Comparison of ENCODE assay signal across 7 cellular contexts in genomic region chr3:112404924-112405549, GRCh38.
A peak's percentile ranks its signal among the peaks of the same experiment; 100 is the strongest.
DNase-seq lines count a peak whose midpoint lies in the region; ATAC-seq, FAIRE-seq and TF ChIP-seq lines count a peak whose summit lies in the region.
"Not testable (repeated sequence)": the region's sequence is repeated elsewhere in the genome, so short reads cannot be mapped to it uniquely, and the experiment has no call there.

No MANE protein-coding gene starts in this region.

- H3K4me1 Mint-ChIP-seq in H9, result peaks cover 52 to 77% of the 10 kb centered on the region in 2 experiments
- peaks cover 18% of the 10 kb centered on the region for H3K4me1 Mint-ChIP-seq in activated T-helper 17 cell treated with anti-CD3 and anti-CD28 coated beads, Interleukin-2, amount 50 U/mL, for 72 hours
- H3K4me1 Mint-ChIP-seq in endodermal cell, result peaks cover 65% of the 10 kb centered on the region
- H3K4me1 Mint-ChIP-seq in stimulated activated memory B cell treated with anti-CD40 and anti-IgM and Interleukin-4, amounts not matched to agents 10 μg/mL and 1 μg/mL and 100 μg/mL, for 72 hours, result peaks cover 31% of the 10 kb centered on the region

- H3K4me3 ChIP-seq in mammary epithelial cell (replicated peaks in 1 of 3; ENCODE audit: insufficient read depth in 1 of 3, low read depth in 2 of 3, low read length in 3 of 3); endodermal cell (ENCODE audit: low read length); keratinocyte (ENCODE audit: control insufficient read depth in 2 of 3, extremely low read depth in 1 of 3, insufficient read depth in 2 of 3, low read depth in 1 of 3, low read length in 3 of 3): not testable (repeated sequence)

- H4K5ac ChIP-seq in H9 (ENCODE audit: insufficient read length, low read depth, low read length), result not testable (repeated sequence)

- not testable (repeated sequence) for H2BK120ac ChIP-seq in H9 (ENCODE audit: low read depth, low read length, poor library complexity, severe bottlenecking)

- H4K8ac ChIP-seq in H9 (replicated peaks; ENCODE audit: insufficient read length, low read depth, low read length), result not testable (repeated sequence)

- TF ChIP-seq CTCF in H9 (conservative IDR thresholded peaks at IDR 0.05); VCaP (conservative IDR thresholded peaks at IDR 0.05); mammary epithelial cell (conservative IDR thresholded peaks at IDR 0.05 in 1 of 2, IDR thresholded peaks at IDR 0.05 in 1 of 2; ENCODE audit: extremely low read depth in 1 of 2, insufficient read depth in 1 of 2, low read depth in 1 of 2, low read length in 2 of 2); endodermal cell (conservative IDR thresholded peaks at IDR 0.05); keratinocyte (optimal IDR thresholded peaks at IDR 0.05 in 1 of 3, IDR thresholded peaks at IDR 0.05 in 1 of 3, conservative IDR thresholded peaks at IDR 0.05 in 1 of 3; ENCODE audit: extremely low read depth in 1 of 3, insufficient read depth in 2 of 3, low read length in 3 of 3): not testable (repeated sequence)

- H3K9ac ChIP-seq in H9 (ENCODE audit: extremely low read depth, insufficient read length, low read length); mammary epithelial cell (ENCODE audit: insufficient read depth, low read length); endodermal cell (ENCODE audit: extremely low read depth, low read length, poor library complexity, severe bottlenecking); keratinocyte (ENCODE audit: control insufficient read depth, extremely low read depth, insufficient read depth, low read length): not testable (repeated sequence)

- not testable (repeated sequence) for H3T11ph ChIP-seq in H9 (ENCODE audit: low read length)

- H2BK12ac ChIP-seq in H9 (ENCODE audit: insufficient read length, low read depth, low read length), result not testable (repeated sequence)

- H3K4me2 ChIP-seq in H9 (ENCODE audit: insufficient read depth, insufficient read length, low read length); mammary epithelial cell (ENCODE audit: insufficient read depth, low read depth, low read length); keratinocyte (ENCODE audit: control insufficient read depth, extremely low read depth, insufficient read depth, low read depth, low read length): not testable (repeated sequence)

- intact Hi-C loops in mammary epithelial cell (cut with micrococcal nuclease), result not testable (repeated sequence)

- H2BK5ac ChIP-seq in H9 (ENCODE audit: insufficient read length, low read length), result not testable (repeated sequence)

- H3K9me1 ChIP-seq in keratinocyte (ENCODE audit: control insufficient read depth, extremely low read depth, insufficient read depth, low read length), result not testable (repeated sequence)

- H4K20me1 ChIP-seq in H9 (ENCODE audit: control insufficient read depth, insufficient read depth, insufficient read length); mammary epithelial cell (ENCODE audit: insufficient read depth, low read length); keratinocyte (ENCODE audit: control insufficient read depth, extremely low read depth, insufficient read depth, low read length): not testable (repeated sequence)

- dilution Hi-C loops in mammary epithelial cell (cut with HindIII; ENCODE audit: low sequenced_read_pairs); keratinocyte (cut with MboI; ENCODE audit: extremely low pct_ligation_motif_present, low sequenced_read_pairs): not testable (repeated sequence)

- H2AFZ ChIP-seq in H9 (ENCODE audit: low read length), result not testable (repeated sequence)
- H2AFZ ChIP-seq in mammary epithelial cell (ENCODE audit: low read depth, low read length), result peak overlapping the region; percentile 9
- H2AFZ ChIP-seq in keratinocyte (ENCODE audit: control insufficient read depth, low read length), result peak overlapping the region; percentile 0

- not testable (repeated sequence) for H3K79me1 ChIP-seq in H9 (ENCODE audit: insufficient read depth, low read depth, low read length, poor library complexity, severe bottlenecking)

- 0 out of 5 replicates have a peak overlapping the region, but pooled peaks of 1 of the 2 experiments have one; percentile 21 for H3K4me3 Mint-ChIP-seq in H9
- H3K4me3 Mint-ChIP-seq in activated T-helper 17 cell treated with anti-CD3 and anti-CD28 coated beads, Interleukin-2, amount 50 U/mL, for 72 hours; endodermal cell; stimulated activated memory B cell treated with anti-CD40 and anti-IgM and Interleukin-4, amounts not matched to agents 10 μg/mL and 1 μg/mL and 100 μg/mL, for 72 hours: not testable (repeated sequence)

- BruUV-seq in mammary epithelial cell (replicated peaks; lab: Mats Ljungman, UMichigan), result not testable (repeated sequence)

- not testable (repeated sequence) for H3K36me3 Mint-ChIP-seq in H9 (ENCODE audit: insufficient read depth in 1 of 3, low read depth in 3 of 3); activated T-helper 17 cell treated with anti-CD3 and anti-CD28 coated beads, Interleukin-2, amount 50 U/mL, for 72 hours (ENCODE audit: low read depth); endodermal cell (ENCODE audit: low read depth); stimulated activated memory B cell treated with anti-CD40 and anti-IgM and Interleukin-4, amounts not matched to agents 10 μg/mL and 1 μg/mL and 100 μg/mL, for 72 hours

- H2BK20ac ChIP-seq in H9 (ENCODE audit: low read depth, low read length, poor library complexity, severe bottlenecking), result not testable (repeated sequence)

- H2AK5ac ChIP-seq in H9 (ENCODE audit: insufficient read length, low read length), result not testable (repeated sequence)

- not testable (repeated sequence) for H3K9me3 Mint-ChIP-seq in H9; activated T-helper 17 cell treated with anti-CD3 and anti-CD28 coated beads, Interleukin-2, amount 50 U/mL, for 72 hours; endodermal cell; stimulated activated memory B cell treated with anti-CD40 and anti-IgM and Interleukin-4, amounts not matched to agents 10 μg/mL and 1 μg/mL and 100 μg/mL, for 72 hours

- not testable (repeated sequence) for H2BK15ac ChIP-seq in H9 (ENCODE audit: low read depth, low read length)

- not testable (repeated sequence) for H3K79me2 ChIP-seq in H9 (ENCODE audit: insufficient read depth, low read length); mammary epithelial cell (ENCODE audit: insufficient read depth, low read length); keratinocyte (ENCODE audit: control insufficient read depth, insufficient read depth, low read length)

- not testable (repeated sequence) for H3K4ac ChIP-seq in H9 (ENCODE audit: low read depth, low read length)

- not testable (repeated sequence) for H3K27me3 Mint-ChIP-seq in H9 (ENCODE audit: low read depth); activated T-helper 17 cell treated with anti-CD3 and anti-CD28 coated beads, Interleukin-2, amount 50 U/mL, for 72 hours; endodermal cell (ENCODE audit: insufficient read depth); stimulated activated memory B cell treated with anti-CD40 and anti-IgM and Interleukin-4, amounts not matched to agents 10 μg/mL and 1 μg/mL and 100 μg/mL, for 72 hours

- H4K91ac ChIP-seq in H9 (ENCODE audit: insufficient read length, low read depth, low read length), result not testable (repeated sequence)

- H3K56ac ChIP-seq in H9 (ENCODE audit: insufficient read length, low read depth, low read length), result not testable (repeated sequence)

- H3K27me3 ChIP-seq in H9 (ENCODE audit: insufficient read depth, low read length); mammary epithelial cell (ENCODE audit: insufficient read depth, low read length); endodermal cell (ENCODE audit: control insufficient read depth, insufficient read depth, low read length, poor library complexity, severe bottlenecking); keratinocyte (ENCODE audit: control insufficient read depth, extremely low read depth, insufficient read depth, low read length): not testable (repeated sequence)

- not testable (repeated sequence) for H3K4me1 ChIP-seq in H9 (ENCODE audit: insufficient read depth, low read length); mammary epithelial cell (ENCODE audit: insufficient read depth, low read length); endodermal cell (ENCODE audit: control insufficient read depth, insufficient read depth, low read length); keratinocyte (ENCODE audit: control insufficient read depth, extremely low read depth, insufficient read depth, low read length)

- H3K36me3 ChIP-seq in mammary epithelial cell (ENCODE audit: insufficient read depth, low read length); endodermal cell (ENCODE audit: control insufficient read depth, insufficient read depth, low read length); keratinocyte (ENCODE audit: control insufficient read depth in 2 of 2, extremely low read depth in 1 of 2, insufficient read depth in 2 of 2, low read length in 2 of 2): not testable (repeated sequence)

- H3K27ac ChIP-seq in H9 (ENCODE audit: insufficient read length, low read depth, low read length); mammary epithelial cell (ENCODE audit: insufficient read depth, low read depth, low read length); endodermal cell (ENCODE audit: low read depth, low read length); keratinocyte (ENCODE audit: control insufficient read depth, insufficient read depth, low read length): not testable (repeated sequence)
- H3K27ac ChIP-seq in VCaP, result peak overlapping the region; percentile 93

- H3K23me2 ChIP-seq in H9 (ENCODE audit: insufficient read length, low read depth, low read length, poor library complexity, severe bottlenecking), result not testable (repeated sequence)

- not testable (repeated sequence) for H3K9me3 ChIP-seq in H9 (ENCODE audit: control insufficient read depth, low read depth, low read length); mammary epithelial cell (replicated peaks; ENCODE audit: insufficient read depth, low read length); endodermal cell (ENCODE audit: control insufficient read depth, low read length); keratinocyte (ENCODE audit: control insufficient read depth, low read depth, low read length)

- in situ Hi-C loops in mammary epithelial cell (cut with MboI; ENCODE audit: low sequenced_read_pairs in 2 of 2), result not testable (repeated sequence)

- WGBS in H9 (ENCODE audit: extremely low coverage, insufficient read length, low lambda C conversion rate), result no CpG with 5 or more reads among the region's 5 CpGs
- WGBS in mammary epithelial cell (ENCODE audit: low coverage, missing lambda C conversion rate), result 93% methylated on average over 5 of the region's 5 CpGs
- WGBS in endodermal cell (ENCODE audit: insufficient coverage in 1 of 2, insufficient read length in 1 of 2), 2 experiments, result 50 to 57% methylated on average over 4 to 5 of the region's 5 CpGs

- not testable (repeated sequence) for H3K14ac ChIP-seq in H9 (ENCODE audit: insufficient read depth, low read length)

- CTCF ChIA-PET in mammary epithelial cell (lab: Charles Lee; ENCODE audit: low non-redundant PET), result not testable (repeated sequence)

- DNase-seq in H9; mammary epithelial cell; keratinocyte (ENCODE audit: low read depth, low spot score): not testable (repeated sequence)
- DNase-seq in endodermal cell, result peak; percentile 73

- not testable (repeated sequence) for H3K18ac ChIP-seq in H9 (ENCODE audit: insufficient read length, low read depth, low read length)

- not testable (repeated sequence) for ATAC-seq in activated T-helper 17 cell treated with anti-CD3 and anti-CD28 coated beads, Interleukin-2, amount 50 U/mL, for 72 hours (replicated peaks); stimulated activated memory B cell treated with anti-CD40 and anti-IgM and Interleukin-4, amounts not matched to agents 10 μg/mL and 1 μg/mL and 100 μg/mL, for 72 hours

- H3K27ac Mint-ChIP-seq in H9 (peak overlapping the region in 2 of 3 experiments; percentile 72 to 97; a peak in 4 of 7 replicates), endodermal cell (peak overlapping the region; percentile 65)
- peak overlapping the region; percentile 37 for H3K27ac Mint-ChIP-seq in activated T-helper 17 cell treated with anti-CD3 and anti-CD28 coated beads, Interleukin-2, amount 50 U/mL, for 72 hours
- H3K27ac Mint-ChIP-seq in stimulated activated memory B cell treated with anti-CD40 and anti-IgM and Interleukin-4, amounts not matched to agents 10 μg/mL and 1 μg/mL and 100 μg/mL, for 72 hours, result peak overlapping the region; percentile 70

- not testable (repeated sequence) for FAIRE-seq in keratinocyte (lab: Jason Lieb, UNC)

- not testable (repeated sequence) for H3K23ac ChIP-seq in H9 (ENCODE audit: insufficient read length, low read depth, low read length)
